In the genomic region with DNA sequence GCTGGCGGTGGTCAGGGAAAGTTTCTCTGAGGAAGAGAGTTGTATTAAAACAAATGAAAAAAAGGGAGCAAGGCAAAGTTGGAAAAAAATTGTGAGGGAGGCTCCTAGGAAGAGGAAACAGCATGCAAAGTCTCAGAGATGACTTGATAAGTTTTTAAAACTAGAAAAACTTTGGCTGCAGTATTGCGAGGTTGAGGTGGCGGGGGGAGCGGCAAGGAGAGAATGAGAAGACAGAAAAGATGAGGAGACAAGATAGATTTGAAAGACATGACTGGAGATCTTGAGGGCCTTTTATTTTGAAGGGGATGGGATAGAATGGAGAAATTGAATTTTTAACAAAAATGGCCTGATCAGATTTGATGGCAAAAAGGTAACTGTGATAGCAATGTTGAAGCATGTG, we compare ENCODE assay signal across 23 cellular contexts. TPM values are rescaled to one million over a fixed set of nuclear protein-coding genes. Genes with fewer than 3 reads are reported as not detected.
A peak's percentile ranks its signal among the peaks of the same experiment; 100 is the strongest.
DNase-seq lines count a peak whose midpoint lies in the region; ATAC-seq and TF ChIP-seq lines count a peak whose summit lies in the region.
"Had no signal": no experiment of that assay in that cellular context is flagged by ENCODE, and none has a peak within 500 bp of the region (broad histone marks: within the 10 kb centered on the region; RNA-seq: fewer than 3 reads in every experiment).

No MANE protein-coding gene starts in this region.

- H3K4me1 Mint-ChIP-seq in activated T-cell treated with anti-CD3 and anti-CD28 coated beads, Interleukin-2, amount 50 U/mL, for 72 hours (ENCODE audit: low read depth) = peaks cover 30% of the 10 kb centered on the region
- peaks cover 21% of the 10 kb centered on the region for H3K4me1 Mint-ChIP-seq in activated T-cell treated with anti-CD3 and anti-CD28 coated beads, Interleukin-2, amount 50 U/mL, for 4 hours (ENCODE audit: low read depth)
- H3K4me1 Mint-ChIP-seq in H9 (peaks cover 33 to 52% of the 10 kb centered on the region in 2 experiments), type B pancreatic cell (ENCODE audit: unreplicated experiment) (peaks cover 17% of the 10 kb centered on the region)
- H3K4me1 Mint-ChIP-seq in activated T-helper 2 cell treated with anti-CD3 and anti-CD28 coated beads, Interferon-gamma antibody, Interleukin-2, Interleukin-4, amounts not matched to agents 10 μg/mL and 5 μg/mL and 100 μg/mL, durations not matched to agents 14 hours and 24 hours and 36 hours (ENCODE audit: low read depth) = peaks cover 37% of the 10 kb centered on the region
- H3K4me1 Mint-ChIP-seq in stimulated activated naive B cell treated with anti-CD40 and anti-IgM and Interleukin-4, amounts not matched to agents 10 μg/mL and 1 μg/mL and 100 μg/mL, for 72 hours = peaks cover 13 to 21% of the 10 kb centered on the region in 2 donors

- H3K14ac ChIP-seq in H9 (ENCODE audit: insufficient read depth, low read length) = no peak overlapping the region

- no peaks in the 10 kb centered on the region for H3K9me3 ChIP-seq in H9 (ENCODE audit: control insufficient read depth, low read depth, low read length)
- H3K9me3 ChIP-seq: HAP-1, SK-N-SH had no signal

- no peak overlapping the region for H3K23ac ChIP-seq in H9 (ENCODE audit: insufficient read length, low read depth, low read length)

- TF ChIP-seq CTCF in H9 (conservative IDR thresholded peaks at IDR 0.05) (no peak), type B pancreatic cell (conservative IDR thresholded peaks at IDR 0.05) (no peak)

- no CpG with 5 or more reads among the region's 4 CpGs for WGBS in H9 (ENCODE audit: extremely low coverage, insufficient read length, low lambda C conversion rate)

- H4K5ac ChIP-seq in H9 (ENCODE audit: insufficient read length, low read depth, low read length) = no peak overlapping the region

- H3K79me1 ChIP-seq in H9 (ENCODE audit: insufficient read depth, low read depth, low read length, poor library complexity, severe bottlenecking) = no peaks in the 10 kb centered on the region

- H4K20me1 ChIP-seq in H9 (ENCODE audit: control insufficient read depth, insufficient read depth, insufficient read length) = no peaks in the 10 kb centered on the region

- no peak overlapping the region for H2AK5ac ChIP-seq in H9 (ENCODE audit: insufficient read length, low read length)

- H3K4me2 ChIP-seq in H9 (ENCODE audit: insufficient read depth, insufficient read length, low read length) = no peak overlapping the region
- H3K4me2 ChIP-seq: SK-N-SH had no signal

- no peaks in the 10 kb centered on the region for H3K79me2 ChIP-seq in H9 (ENCODE audit: insufficient read depth, low read length)

- H3K27ac ChIP-seq in H9 (ENCODE audit: insufficient read length, low read depth, low read length) = no peak overlapping the region

- H2BK120ac ChIP-seq in H9 (ENCODE audit: low read depth, low read length, poor library complexity, severe bottlenecking) = no peak overlapping the region

- H3K18ac ChIP-seq in H9 (ENCODE audit: insufficient read length, low read depth, low read length) = no peak overlapping the region

- no peak overlapping the region for H3T11ph ChIP-seq in H9 (ENCODE audit: low read length)

- DNase-seq in activated T-cell treated with anti-CD3 and anti-CD28 coated beads, Interleukin-2, amount 50 U/mL, for 72 hours = no peak
- no peak for DNase-seq in activated T-cell treated with anti-CD3 and anti-CD28 coated beads, Interleukin-2, amount 50 U/mL, for 4 hours
- DNase-seq in H9 (no peak), type B pancreatic cell (ENCODE audit: extremely low spot score, unreplicated experiment) (no peak), NOMO-1 treated with dmso at 0.1 percent for 144 hours (lab: John Stamatoyannopoulos, UW; ENCODE audit: unreplicated experiment) (no peak)
- DNase-seq in activated T-helper 2 cell treated with anti-CD3 and anti-CD28 coated beads, Interferon-gamma antibody, Interleukin-2, Interleukin-4, amounts not matched to agents 10 μg/mL and 5 μg/mL and 100 μg/mL, durations not matched to agents 14 hours and 24 hours and 36 hours (ENCODE audit: low spot score) = no peak
- DNase-seq in stimulated activated naive B cell treated with anti-CD40 and anti-IgM and Interleukin-4, amounts not matched to agents 10 μg/mL and 1 μg/mL and 100 μg/mL, for 72 hours = no peak
- DNase-seq: AML-193, C1 segment of cervical spinal cord, DMS53, GDM1, KG1, NCI-H1105, NCI-H146, NCI-H2029, NCI-H226, NCI-H510A treated with DMSO at 0.1 percent for 48 hours, NCI-H748 treated with DMSO at 0.1 percent for 48 hours, SIG-M5, SK-N-SH had no signal

- no peak overlapping the region for H3K9ac ChIP-seq in H9 (ENCODE audit: extremely low read depth, insufficient read length, low read length)
- H3K9ac ChIP-seq: SK-N-SH had no signal

- no peak for ATAC-seq in activated T-cell treated with anti-CD3 and anti-CD28 coated beads, Interleukin-2, amount 50 U/mL, for 72 hours (replicated peaks in 1 of 2)
- no peak for ATAC-seq in activated T-cell treated with anti-CD3 and anti-CD28 coated beads, Interleukin-2, amount 50 U/mL, for 4 hours
- ATAC-seq in stimulated activated naive B cell treated with anti-CD40 and anti-IgM and Interleukin-4, amounts not matched to agents 10 μg/mL and 1 μg/mL and 100 μg/mL, for 72 hours (replicated peaks) = no peak
- no peak for ATAC-seq in GM18498 (IDR thresholded peaks at IDR 0.05; ENCODE audit: unreplicated experiment)
- ATAC-seq: Panc1 had no signal

- no peak overlapping the region for H2BK15ac ChIP-seq in H9 (ENCODE audit: low read depth, low read length)

- H3K4me1 ChIP-seq in H9 (ENCODE audit: insufficient read depth, low read length) = no peaks in the 10 kb centered on the region; the same call in 1 of the 2 replicates

- no peaks in the 10 kb centered on the region for H3K27me3 Mint-ChIP-seq in activated T-cell treated with anti-CD3 and anti-CD28 coated beads, Interleukin-2, amount 50 U/mL, for 72 hours (ENCODE audit: low read depth)
- no peaks in the 10 kb centered on the region for H3K27me3 Mint-ChIP-seq in activated T-cell treated with anti-CD3 and anti-CD28 coated beads, Interleukin-2, amount 50 U/mL, for 4 hours (ENCODE audit: low read depth)
- no peaks in the 10 kb centered on the region for H3K27me3 Mint-ChIP-seq in H9 (ENCODE audit: low read depth)
- no peaks in the 10 kb centered on the region for H3K27me3 Mint-ChIP-seq in activated T-helper 2 cell treated with anti-CD3 and anti-CD28 coated beads, Interferon-gamma antibody, Interleukin-2, Interleukin-4, amounts not matched to agents 10 μg/mL and 5 μg/mL and 100 μg/mL, durations not matched to agents 14 hours and 24 hours and 36 hours (ENCODE audit: low read depth)
- no peaks in the 10 kb centered on the region for H3K27me3 Mint-ChIP-seq in stimulated activated naive B cell treated with anti-CD40 and anti-IgM and Interleukin-4, amounts not matched to agents 10 μg/mL and 1 μg/mL and 100 μg/mL, for 72 hours
- H3K27me3 Mint-ChIP-seq in type B pancreatic cell = no peaks in the 10 kb centered on the region

- peak overlapping the region; percentile 21 for H3K27ac Mint-ChIP-seq in activated T-cell treated with anti-CD3 and anti-CD28 coated beads, Interleukin-2, amount 50 U/mL, for 72 hours
- H3K27ac Mint-ChIP-seq in H9 (peak overlapping the region; percentile 1 to 72 (median 8); a peak in 4 of 7 replicates), type B pancreatic cell (no peak overlapping the region)
- peak overlapping the region; percentile 30 for H3K27ac Mint-ChIP-seq in activated T-helper 2 cell treated with anti-CD3 and anti-CD28 coated beads, Interferon-gamma antibody, Interleukin-2, Interleukin-4, amounts not matched to agents 10 μg/mL and 5 μg/mL and 100 μg/mL, durations not matched to agents 14 hours and 24 hours and 36 hours
- peak overlapping the region; percentile 64 for H3K27ac Mint-ChIP-seq in stimulated activated naive B cell treated with anti-CD40 and anti-IgM and Interleukin-4, amounts not matched to agents 10 μg/mL and 1 μg/mL and 100 μg/mL, for 72 hours

- intact Hi-C loops in activated T-helper 2 cell treated with anti-CD3 and anti-CD28 coated beads, Interferon-gamma antibody, Interleukin-2, Interleukin-4, amounts not matched to agents 10 μg/mL and 5 μg/mL and 100 μg/mL, durations not matched to agents 14 hours and 24 hours and 36 hours (cut with micrococcal nuclease) = no loop called here

- no peaks in the 10 kb centered on the region for H3K23me2 ChIP-seq in H9 (ENCODE audit: insufficient read length, low read depth, low read length, poor library complexity, severe bottlenecking)

- H3K4ac ChIP-seq in H9 (ENCODE audit: low read depth, low read length) = no peak overlapping the region

- no peak overlapping the region for H2BK5ac ChIP-seq in H9 (ENCODE audit: insufficient read length, low read length)

- no peak overlapping the region for H3K56ac ChIP-seq in H9 (ENCODE audit: insufficient read length, low read depth, low read length)

- H2BK20ac ChIP-seq in H9 (ENCODE audit: low read depth, low read length, poor library complexity, severe bottlenecking) = no peak overlapping the region

- H4K91ac ChIP-seq in H9 (ENCODE audit: insufficient read length, low read depth, low read length) = no peak overlapping the region

- H4K8ac ChIP-seq in H9 (replicated peaks; ENCODE audit: insufficient read length, low read depth, low read length) = no peak overlapping the region

- no peaks in the 10 kb centered on the region for H3K9me3 Mint-ChIP-seq in activated T-cell treated with anti-CD3 and anti-CD28 coated beads, Interleukin-2, amount 50 U/mL, for 72 hours
- H3K9me3 Mint-ChIP-seq in activated T-cell treated with anti-CD3 and anti-CD28 coated beads, Interleukin-2, amount 50 U/mL, for 4 hours = no peaks in the 10 kb centered on the region
- H3K9me3 Mint-ChIP-seq in H9 (no peaks in the 10 kb centered on the region; a peak in 1 of 5 replicates), type B pancreatic cell (no peaks in the 10 kb centered on the region)
- H3K9me3 Mint-ChIP-seq in activated T-helper 2 cell treated with anti-CD3 and anti-CD28 coated beads, Interferon-gamma antibody, Interleukin-2, Interleukin-4, amounts not matched to agents 10 μg/mL and 5 μg/mL and 100 μg/mL, durations not matched to agents 14 hours and 24 hours and 36 hours = no peaks in the 10 kb centered on the region
- H3K9me3 Mint-ChIP-seq in stimulated activated naive B cell treated with anti-CD40 and anti-IgM and Interleukin-4, amounts not matched to agents 10 μg/mL and 1 μg/mL and 100 μg/mL, for 72 hours = no peaks in the 10 kb centered on the region

- no peaks in the 10 kb centered on the region for H3K36me3 Mint-ChIP-seq in activated T-cell treated with anti-CD3 and anti-CD28 coated beads, Interleukin-2, amount 50 U/mL, for 72 hours (ENCODE audit: insufficient read depth in 2 of 2)
- H3K36me3 Mint-ChIP-seq in activated T-cell treated with anti-CD3 and anti-CD28 coated beads, Interleukin-2, amount 50 U/mL, for 4 hours (ENCODE audit: insufficient read depth) = peaks cover 8% of the 10 kb centered on the region
- H3K36me3 Mint-ChIP-seq in H9 (ENCODE audit: insufficient read depth in 1 of 3, low read depth in 3 of 3) = no peaks in the 10 kb centered on the region; a peak in 1 of 7 replicates
- H3K36me3 Mint-ChIP-seq in activated T-helper 2 cell treated with anti-CD3 and anti-CD28 coated beads, Interferon-gamma antibody, Interleukin-2, Interleukin-4, amounts not matched to agents 10 μg/mL and 5 μg/mL and 100 μg/mL, durations not matched to agents 14 hours and 24 hours and 36 hours (ENCODE audit: low read depth) = peaks cover 8% of the 10 kb centered on the region
- H3K36me3 Mint-ChIP-seq in stimulated activated naive B cell treated with anti-CD40 and anti-IgM and Interleukin-4, amounts not matched to agents 10 μg/mL and 1 μg/mL and 100 μg/mL, for 72 hours = peaks cover 3 to 6% of the 10 kb centered on the region in 2 donors
- no peaks in the 10 kb centered on the region for H3K36me3 Mint-ChIP-seq in type B pancreatic cell

- H2BK12ac ChIP-seq in H9 (ENCODE audit: insufficient read length, low read depth, low read length) = no peak overlapping the region

- no peak overlapping the region for H3K4me3 Mint-ChIP-seq in activated T-cell treated with anti-CD3 and anti-CD28 coated beads, Interleukin-2, amount 50 U/mL, for 72 hours
- no peak overlapping the region for H3K4me3 Mint-ChIP-seq in activated T-cell treated with anti-CD3 and anti-CD28 coated beads, Interleukin-2, amount 50 U/mL, for 4 hours
- H3K4me3 Mint-ChIP-seq in H9 (peak overlapping the region in 1 of 2 experiments; percentile 7; a peak in 2 of 5 replicates), type B pancreatic cell (no peak overlapping the region)
- no peak overlapping the region for H3K4me3 Mint-ChIP-seq in activated T-helper 2 cell treated with anti-CD3 and anti-CD28 coated beads, Interferon-gamma antibody, Interleukin-2, Interleukin-4, amounts not matched to agents 10 μg/mL and 5 μg/mL and 100 μg/mL, durations not matched to agents 14 hours and 24 hours and 36 hours (ENCODE audit: low read depth)
- no peak overlapping the region for H3K4me3 Mint-ChIP-seq in stimulated activated naive B cell treated with anti-CD40 and anti-IgM and Interleukin-4, amounts not matched to agents 10 μg/mL and 1 μg/mL and 100 μg/mL, for 72 hours

- no peaks in the 10 kb centered on the region for H3K27me3 ChIP-seq in H9 (ENCODE audit: insufficient read depth, low read length)

- no peak overlapping the region for H2AFZ ChIP-seq in H9 (ENCODE audit: low read length)

RNA-seq across cellular contexts. Expression of gene UBE2D3, which starts 4.8 kb away (rescaled TPM):
- 100 to 1,000 TPM; 460 to 481 TPM for total RNA-seq in activated T-cell treated with anti-CD3 and anti-CD28 coated beads, Interleukin-2, amount 50 U/mL, for 72 hours
- 100 to 1,000 TPM; 575 to 579 (median 577) TPM for total RNA-seq in activated T-cell treated with anti-CD3 and anti-CD28 coated beads, Interleukin-2, amount 50 U/mL, for 4 hours
- total RNA-seq in H9 (2021) = 377 and 378 TPM in 2 replicates
- 429 and 432 TPM in 2 replicates for total RNA-seq in activated T-helper 2 cell treated with anti-CD3 and anti-CD28 coated beads, Interferon-gamma antibody, Interleukin-2, Interleukin-4, amounts not matched to agents 10 μg/mL and 5 μg/mL and 100 μg/mL, durations not matched to agents 14 hours and 24 hours and 36 hours
- total RNA-seq in type B pancreatic cell (ENCODE audit: low replicate concordance) = 288 and 302 TPM in 2 replicates

RNA-seq across cellular contexts. Expression of gene CISD2, which starts 36.7 kb away (rescaled TPM):
- total RNA-seq in activated T-cell treated with anti-CD3 and anti-CD28 coated beads, Interleukin-2, amount 50 U/mL, for 72 hours = 10 to 100 TPM; 36.3 to 38.4 TPM
- total RNA-seq in activated T-cell treated with anti-CD3 and anti-CD28 coated beads, Interleukin-2, amount 50 U/mL, for 4 hours = 10 to 100 TPM; 29.0 to 36.9 (median 29.1) TPM
- 45.6 and 46.0 TPM in 2 replicates for total RNA-seq in H9 (2021)
- 50.8 and 51.4 TPM in 2 replicates for total RNA-seq in activated T-helper 2 cell treated with anti-CD3 and anti-CD28 coated beads, Interferon-gamma antibody, Interleukin-2, Interleukin-4, amounts not matched to agents 10 μg/mL and 5 μg/mL and 100 μg/mL, durations not matched to agents 14 hours and 24 hours and 36 hours
- 25.6 and 27.9 TPM in 2 replicates for total RNA-seq in type B pancreatic cell (ENCODE audit: low replicate concordance)
